Comparison of ENCODE assay signal across 8 cellular contexts in the genomic region with DNA sequence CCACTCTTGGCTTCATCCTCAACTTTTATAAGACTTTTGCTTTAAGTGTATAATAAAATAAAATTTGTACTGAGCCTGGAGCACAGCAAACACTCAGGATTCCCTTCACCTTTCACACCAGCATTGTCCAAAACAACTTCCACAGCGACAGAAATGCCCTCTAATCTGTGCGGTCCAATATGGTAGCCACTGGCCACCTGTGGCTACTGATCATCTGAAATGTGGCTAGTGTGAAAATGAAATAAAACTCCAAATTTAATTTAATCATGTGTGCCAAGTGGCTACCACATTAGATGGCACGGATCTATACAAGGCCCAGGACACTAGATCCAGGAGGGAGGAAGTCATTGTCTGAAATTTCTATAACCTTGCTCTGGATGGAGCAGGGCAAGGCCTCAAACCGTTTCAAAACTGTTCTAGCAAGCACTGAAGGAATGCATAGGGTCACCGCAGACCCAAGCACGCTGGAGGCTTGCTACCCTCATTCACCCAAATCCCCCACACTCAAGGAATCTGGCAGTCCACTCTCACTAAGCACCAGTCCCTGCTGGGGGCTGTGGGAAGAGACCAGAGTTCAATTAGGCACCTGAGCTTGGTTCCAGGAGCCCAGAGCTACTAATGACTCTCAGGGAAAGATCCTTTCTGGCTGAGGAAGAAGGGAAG. TPM values are rescaled to one million over a fixed set of nuclear protein-coding genes. Genes with fewer than 3 reads are reported as not detected.
DNase-seq lines count a peak whose midpoint lies in the region; ATAC-seq lines count a peak whose summit lies in the region.

No MANE protein-coding gene starts in this region.

- H3K9me3 ChIP-seq in iPS-20b (ENCODE audit: insufficient read depth, low read depth, low read length) (no peaks in the 10 kb centered on the region), thymus (ENCODE audit: control insufficient read depth) (no peaks in the 10 kb centered on the region)

- H3K9me3 Mint-ChIP-seq in activated T-cell treated with anti-CD3 and anti-CD28 coated beads, Interleukin-2, amount 50 U/mL, for 4 hours = no peaks in the 10 kb centered on the region
- no peaks in the 10 kb centered on the region for H3K9me3 Mint-ChIP-seq in activated T-helper 17 cell treated with anti-CD3 and anti-CD28 coated beads, Interleukin-2, amount 50 U/mL, for 72 hours

- no peak for DNase-seq in activated T-cell treated with anti-CD3 and anti-CD28 coated beads, Interleukin-2, amount 50 U/mL, for 4 hours
- no peak for DNase-seq in activated T-cell treated with anti-CD3 and anti-CD28 coated beads, Interleukin-2, amount 50 U/mL, for 1 hour
- no peak for DNase-seq in NOMO-1 (lab: John Stamatoyannopoulos, UW; ENCODE audit: unreplicated experiment in 2 of 2)
- no peak for DNase-seq in NCI-H146 (lab: John Stamatoyannopoulos, UW)

- H3K27ac ChIP-seq in iPS-20b (ENCODE audit: low read length) (peak overlapping the region; percentile 98), thymus (ENCODE audit: low read depth) (peak overlapping the region; percentile 25)

- H3K27ac Mint-ChIP-seq in activated T-helper 17 cell treated with anti-CD3 and anti-CD28 coated beads, Interleukin-2, amount 50 U/mL, for 72 hours = peak overlapping the region; percentile 95

- H3K4me1 Mint-ChIP-seq in activated T-cell treated with anti-CD3 and anti-CD28 coated beads, Interleukin-2, amount 50 U/mL, for 4 hours (ENCODE audit: low read depth) = peaks cover 72% of the 10 kb centered on the region
- H3K4me1 Mint-ChIP-seq in activated T-helper 17 cell treated with anti-CD3 and anti-CD28 coated beads, Interleukin-2, amount 50 U/mL, for 72 hours = peaks cover 23% of the 10 kb centered on the region

- H3K36me3 ChIP-seq in iPS-20b (ENCODE audit: insufficient read depth, low read depth, low read length) = peaks cover 51% of the 10 kb centered on the region
- H3K36me3 ChIP-seq in thymus (ENCODE audit: control insufficient read depth, insufficient read depth) = peaks cover 32% of the 10 kb centered on the region

- no peak for ATAC-seq in activated T-cell treated with anti-CD3 and anti-CD28 coated beads, Interleukin-2, amount 50 U/mL, for 4 hours
- ATAC-seq in activated T-helper 17 cell treated with anti-CD3 and anti-CD28 coated beads, Interleukin-2, amount 50 U/mL, for 72 hours (replicated peaks) = no peak
- ATAC-seq in HG03457 (IDR thresholded peaks at IDR 0.05; ENCODE audit: unreplicated experiment) = no peak

- WGBS in thymus = 73% methylated on average over 6 of the region's 6 CpGs

- peak overlapping the region; percentile 99 for H3K4me3 Mint-ChIP-seq in activated T-cell treated with anti-CD3 and anti-CD28 coated beads, Interleukin-2, amount 50 U/mL, for 4 hours
- peak overlapping the region; percentile 99 for H3K4me3 Mint-ChIP-seq in activated T-helper 17 cell treated with anti-CD3 and anti-CD28 coated beads, Interleukin-2, amount 50 U/mL, for 72 hours

- H3K4me1 ChIP-seq in iPS-20b (ENCODE audit: insufficient read depth, low read length) (peaks cover 10% of the 10 kb centered on the region; the same call in 1 of the 2 replicates), thymus (ENCODE audit: control insufficient read depth, insufficient read depth, low read length) (peaks cover 26% of the 10 kb centered on the region)

- H3K4me3 ChIP-seq in iPS-20b (ENCODE audit: low read length) (peak overlapping the region; percentile 100), thymus (ENCODE audit: low read length) (peak overlapping the region; percentile 57)

- peak overlapping the region; percentile 100 for H3K9ac ChIP-seq in iPS-20b (ENCODE audit: low read depth, low read length)

- H3K36me3 Mint-ChIP-seq in activated T-cell treated with anti-CD3 and anti-CD28 coated beads, Interleukin-2, amount 50 U/mL, for 4 hours (ENCODE audit: insufficient read depth) = peaks cover 44% of the 10 kb centered on the region
- peaks cover 78% of the 10 kb centered on the region for H3K36me3 Mint-ChIP-seq in activated T-helper 17 cell treated with anti-CD3 and anti-CD28 coated beads, Interleukin-2, amount 50 U/mL, for 72 hours (ENCODE audit: low read depth)

- H3K27me3 ChIP-seq in iPS-20b (ENCODE audit: insufficient read depth, low read length) (no peaks in the 10 kb centered on the region), thymus (ENCODE audit: control insufficient read depth, insufficient read depth) (no peaks in the 10 kb centered on the region)

- no peaks in the 10 kb centered on the region for H3K27me3 Mint-ChIP-seq in activated T-cell treated with anti-CD3 and anti-CD28 coated beads, Interleukin-2, amount 50 U/mL, for 4 hours (ENCODE audit: low read depth)
- no peaks in the 10 kb centered on the region for H3K27me3 Mint-ChIP-seq in activated T-helper 17 cell treated with anti-CD3 and anti-CD28 coated beads, Interleukin-2, amount 50 U/mL, for 72 hours

RNA-seq across cellular contexts. Expression of gene MYO1G, which starts 6.3 kb away (rescaled TPM):
- total RNA-seq in activated T-cell treated with anti-CD3 and anti-CD28 coated beads, Interleukin-2, amount 50 U/mL, for 4 hours = 100 to 1,000 TPM; 120 to 205 (median 143) TPM
- 100 to 1,000 TPM; 316 to 649 TPM for total RNA-seq in activated T-helper 17 cell treated with anti-CD3 and anti-CD28 coated beads, Interleukin-2, amount 50 U/mL, for 72 hours
- polyA plus RNA-seq in thymus = 56.2 TPM

RNA-seq across cellular contexts. Expression of gene CCM2, which starts 14.8 kb away (rescaled TPM):
- 10 to 100 TPM; 35.9 to 38.2 (median 36.6) TPM for total RNA-seq in activated T-cell treated with anti-CD3 and anti-CD28 coated beads, Interleukin-2, amount 50 U/mL, for 4 hours
- total RNA-seq in activated T-helper 17 cell treated with anti-CD3 and anti-CD28 coated beads, Interleukin-2, amount 50 U/mL, for 72 hours = 10 to 100 TPM; 69.8 to 79.3 TPM
- polyA plus RNA-seq in thymus = 114 TPM
